1 cellular context compared by ENCODE assay signal in the genomic region with DNA sequence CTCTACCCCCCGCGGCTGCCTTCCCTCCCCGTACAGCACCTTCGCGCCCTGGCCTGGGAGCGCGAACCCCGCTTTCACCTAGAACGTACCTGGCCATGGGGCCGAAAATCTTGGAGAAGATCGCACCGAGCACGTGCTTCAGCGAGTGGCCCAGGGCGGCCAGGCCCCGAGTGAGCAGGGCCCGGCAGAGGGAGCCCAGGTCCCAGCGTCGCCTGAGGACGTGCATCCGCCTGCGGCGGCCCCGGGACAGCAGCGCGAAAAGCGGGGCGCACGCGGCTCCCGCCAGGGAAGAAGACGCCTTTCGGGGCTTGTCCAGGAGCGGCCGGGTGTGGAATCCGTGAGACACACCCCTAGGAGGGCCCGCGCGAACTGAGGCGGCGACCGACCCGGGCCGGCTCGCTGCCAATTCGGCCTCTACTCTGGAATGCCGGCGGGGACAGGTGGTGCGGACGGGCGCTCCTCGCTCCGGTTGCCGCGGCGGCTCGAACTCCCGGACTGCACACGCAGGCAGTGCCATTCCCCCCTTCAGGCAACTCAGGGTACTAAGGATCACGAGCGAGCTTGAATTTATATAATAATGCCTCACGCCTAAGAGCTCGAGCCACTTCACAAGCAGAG.
TF ChIP-seq lines count a peak whose summit lies in the region.

A gene (minus strand): TSS at position 544 of the 618 bp plus-strand sequence.

TF ChIP-seq in HCT116, 20 proteins besides CTCF, POLR2A, EP300 and RAD21 (continued from another document):
- no peak; the same call in 1 of the 2 replicates for TF ChIP-seq SIN3A (IDR thresholded peaks at IDR 0.05; ENCODE audit: low read depth)
